Comparison of ENCODE assay signal across 9 cellular contexts in the genomic region with DNA sequence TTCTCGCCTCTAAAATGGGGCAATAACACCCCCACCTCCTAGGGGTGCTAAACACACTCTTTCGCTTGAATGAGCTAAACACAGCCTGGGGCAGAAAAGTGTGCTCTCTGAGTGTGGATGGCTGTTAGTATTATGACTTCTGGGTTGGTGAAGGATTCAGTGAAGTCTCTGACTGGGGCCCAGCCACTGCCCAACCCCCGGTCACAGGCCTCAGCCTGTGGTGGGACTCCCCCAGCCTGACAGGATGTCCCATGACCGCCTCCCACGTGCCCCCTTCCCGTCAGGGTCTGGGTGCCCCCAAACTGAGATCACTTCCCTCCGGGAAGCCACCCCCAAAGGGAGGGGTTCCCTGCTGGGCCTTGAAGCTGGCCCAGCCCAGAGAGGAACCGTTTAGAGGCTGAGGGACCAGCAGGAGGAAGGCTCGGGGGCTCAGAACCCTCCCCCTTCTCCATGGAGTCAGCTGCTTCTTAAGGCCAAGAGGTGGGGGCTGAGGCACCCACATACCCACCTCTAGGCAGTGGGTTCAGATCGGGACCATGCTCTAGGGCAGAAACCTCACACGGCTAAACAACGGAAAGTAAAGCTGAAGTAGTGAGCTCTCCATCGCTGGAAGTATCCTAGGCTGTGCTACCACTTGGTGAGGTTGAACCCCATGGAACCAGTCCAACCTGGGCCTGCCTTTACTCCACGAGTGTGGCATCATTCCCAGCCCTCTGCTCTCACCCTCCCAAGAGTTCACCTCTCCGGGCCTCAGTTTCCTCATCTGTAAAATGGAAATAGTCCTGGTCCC. TPM values are rescaled to one million over a fixed set of nuclear protein-coding genes. Genes with fewer than 3 reads are reported as not detected.
A peak's percentile ranks its signal among the peaks of the same experiment; 100 is the strongest.
DNase-seq lines count a peak whose midpoint lies in the region; ATAC-seq and TF ChIP-seq lines count a peak whose summit lies in the region.
"Had no signal": no experiment of that assay in that cellular context is flagged by ENCODE, and none has a peak within 500 bp of the region (broad histone marks: within the 10 kb centered on the region; RNA-seq: fewer than 3 reads in every experiment).

No MANE protein-coding gene starts in this region.

- in situ Hi-C loops in transverse colon (cut with MboI; ENCODE audit: low pct_ligation_motif_present in 1 of 4, low pct_unique_long_range_greater_than_20kb in 1 of 4, low sequenced_read_pairs in 3 of 4), result no loop called here

- peak; percentile 26 for ATAC-seq in Right ventricle myocardium superior (ENCODE audit: poor library complexity)
- peak; percentile 42 for ATAC-seq in esophagus mucosa

- H3K27ac ChIP-seq in right atrium auricular region (peak overlapping the region in 1 of 2 donors; percentile 13), Peyer's patch (peak overlapping the region in 3 of 4 donors; percentile 4 to 74 (median 46)), transverse colon (no peak overlapping the region)

- TF ChIP-seq POLR2A in Peyer's patch (IDR thresholded peaks at IDR 0.05) (no peak), transverse colon (IDR thresholded peaks at IDR 0.05) (no peak)

- H3K36me3 ChIP-seq in right atrium auricular region (no peaks in the 10 kb centered on the region), Peyer's patch (no peaks in the 10 kb centered on the region), transverse colon (no peaks in the 10 kb centered on the region)

- H3K4me3 ChIP-seq in right atrium auricular region (no peak overlapping the region), Peyer's patch (no peak overlapping the region), transverse colon (no peak overlapping the region)

- H3K4me1 ChIP-seq in right atrium auricular region (no peaks in the 10 kb centered on the region), Peyer's patch (peaks cover 0 to 47% (median 20%) of the 10 kb centered on the region in 4 donors), transverse colon (peaks cover 0 to 6% (median 1%) of the 10 kb centered on the region in 4 donors)

- no peak for DNase-seq in Right ventricle myocardium superior
- DNase-seq in right atrium auricular region (ENCODE audit: low spot score), result no peak
- DNase-seq in Peyer's patch, result peak in 2 of 3 donors; percentile 83 to 86
- DNase-seq in transverse colon, result peak; percentile 44
- DNase-seq in HUDEP-2 (lab: John Stamatoyannopoulos, UW; ENCODE audit: unreplicated experiment in 76 of 76), result no peak
- DNase-seq in NCI-H2107 treated with DMSO at 0.1 percent for 48 hours (lab: John Stamatoyannopoulos, UW; ENCODE audit: unreplicated experiment), result no peak
- no peak for DNase-seq in NCI-H146 (lab: John Stamatoyannopoulos, UW)
- DNase-seq: mesendoderm had no signal

- TF ChIP-seq EP300 in transverse colon (IDR thresholded peaks at IDR 0.05; ENCODE audit: low read depth), result no peak

- H3K9me3 ChIP-seq in right atrium auricular region (no peaks in the 10 kb centered on the region), Peyer's patch (no peaks in the 10 kb centered on the region), transverse colon (no peaks in the 10 kb centered on the region)

- intact Hi-C loops in Right ventricle myocardium superior (cut with DNase I) (no loop called here), transverse colon (cut with DNase I; ENCODE audit: low total_unique reads) (no loop called here)

- H3K27me3 ChIP-seq in right atrium auricular region (no peaks in the 10 kb centered on the region), Peyer's patch (no peaks in the 10 kb centered on the region), transverse colon (peaks cover 2% of the 10 kb centered on the region)

- TF ChIP-seq CTCF in right atrium auricular region (IDR thresholded peaks at IDR 0.05) (no peak), Peyer's patch (IDR thresholded peaks at IDR 0.05) (no peak), transverse colon (IDR thresholded peaks at IDR 0.05) (no peak)

- WGBS in transverse colon (ENCODE audit: low coverage in 1 of 2), 2 donors, result 62 to 80% methylated on average over 1 to 15 of the region's 15 CpGs

RNA-seq across cellular contexts. Expression of a gene that starts 13.8 kb away (rescaled TPM):
- total RNA-seq in Right ventricle myocardium superior (1.6 TPM), right atrium auricular region (1 to 10 TPM; 1.2 to 4.0 TPM), Peyer's patch (10 to 100 TPM in 1 of 4 donors, 1 to 10 TPM in 3; 3.1 to 33.8 (median 5.3) TPM), esophagus mucosa (0.68 TPM), transverse colon (1 to 10 TPM in 3 of 4 donors, under 1 TPM in 1; 1.00 to 4.3 (median 3.0) TPM)

Comparison
In these comparisons a context has a peak if more than half of its experiments do, and no peak if none do; other contexts are left out.
1. DNase-seq: peak in Peyer's patch (2 of 3) and transverse colon (single experiment); none in Right ventricle myocardium superior (single experiment), right atrium auricular region (single experiment), HUDEP-2 (0 of 76), NCI-H2107 treated with DMSO at 0.1 percent for 48 hours (single experiment) and NCI-H146 (single experiment).
2. H3K27ac ChIP-seq: peak in Peyer's patch (3 of 4); none in transverse colon (0 of 4).